13 cellular contexts compared by ENCODE assay signal in genomic region chrX:30576881-30577280, GRCh38. TPM values are rescaled to one million over a fixed set of nuclear protein-coding genes. Genes with fewer than 3 reads are reported as not detected.
DNase-seq lines count a peak whose midpoint lies in the region; ATAC-seq and TF ChIP-seq lines count a peak whose summit lies in the region.
"Had no signal": no experiment of that assay in that cellular context is flagged by ENCODE, and none has a peak within 500 bp of the region (broad histone marks: within the 10 kb centered on the region; RNA-seq: fewer than 3 reads in every experiment).

No MANE protein-coding gene starts in this region.

- peaks cover 7% of the 10 kb centered on the region for H3K36me3 Mint-ChIP-seq in activated naive CD4-positive, alpha-beta T cell treated with anti-CD3 and anti-CD28 coated beads, Interleukin-2, amount 50 U/mL, for 24 hours
- no peaks in the 10 kb centered on the region for H3K36me3 Mint-ChIP-seq in MCF 10A (ENCODE audit: insufficient read depth, unreplicated experiment)

- H3K27ac ChIP-seq in left lung (peak overlapping the region; percentile 61 to 89), upper lobe of left lung (peak overlapping the region; percentile 49 to 75 (median 70))
- H3K27ac ChIP-seq: right atrium auricular region had no signal

- CTCF ChIA-PET in MCF 10A (lab: Yijun Ruan, JAX) = interaction anchor here (0.6 to 0.9 kb wide), 2 partner anchors 12 to 18 kb away, joined by 3 to 4 read pairs; no protein-coding TSS in a partner anchor

- peaks cover 24% of the 10 kb centered on the region for H3K4me1 Mint-ChIP-seq in activated naive CD4-positive, alpha-beta T cell treated with anti-CD3 and anti-CD28 coated beads, Interleukin-2, amount 50 U/mL, for 24 hours
- H3K4me1 Mint-ChIP-seq in MCF 10A (ENCODE audit: insufficient read depth, unreplicated experiment) = no peaks in the 10 kb centered on the region

- BruUV-seq in MCF 10A (replicated peaks; lab: Mats Ljungman, UMichigan) = no TSS peak

- no peak for DNase-seq in activated naive CD4-positive, alpha-beta T cell (lab: John Stamatoyannopoulos, UW)
- no peak for DNase-seq in left lung
- DNase-seq in upper lobe of left lung = no peak
- DNase-seq in MCF 10A (ENCODE audit: unreplicated experiment) = no peak
- DNase-seq: activated effector memory CD4-positive, alpha-beta T cell treated with Interleukin-2 at 50 U/mL for 16 hours; dermis blood vessel endothelial cell; NCI-H187 had no signal

- WGBS in upper lobe of left lung, 2 donors = 60 to 70% methylated on average over 7 to 8 of the region's 8 CpGs

- H3K36me3 ChIP-seq in left lung (no peaks in the 10 kb centered on the region), upper lobe of left lung (no peaks in the 10 kb centered on the region)
- H3K36me3 ChIP-seq: right atrium auricular region had no signal

- POLR2A ChIA-PET in MCF 10A (lab: Yijun Ruan, JAX) = interaction anchor here (0.6 kb wide), 1 partner anchor 137 kb away, joined by 3 read pairs; no protein-coding TSS in a partner anchor

- H3K27ac Mint-ChIP-seq in activated naive CD4-positive, alpha-beta T cell treated with anti-CD3 and anti-CD28 coated beads, Interleukin-2, amount 50 U/mL, for 24 hours = peak overlapping the region; percentile 97
- no peak overlapping the region for H3K27ac Mint-ChIP-seq in MCF 10A (ENCODE audit: low read depth, unreplicated experiment)

- TF ChIP-seq CTCF in left lung (IDR thresholded peaks at IDR 0.05) = no peak
- TF ChIP-seq CTCF in upper lobe of left lung (IDR thresholded peaks at IDR 0.05) = no peak
- TF ChIP-seq CTCF in MCF 10A (IDR thresholded peaks at IDR 0.05; ENCODE audit: unreplicated experiment) = no peak

- H3K27me3 ChIP-seq in left lung = no peaks in the 10 kb centered on the region
- no peaks in the 10 kb centered on the region for H3K27me3 ChIP-seq in upper lobe of left lung
- H3K27me3 ChIP-seq: right atrium auricular region had no signal

- H3K4me3 ChIP-seq in left lung = peak overlapping the region in 1 of 2 donors; percentile 27
- peak overlapping the region in 2 of 4 donors; percentile 8 to 25 for H3K4me3 ChIP-seq in upper lobe of left lung
- H3K4me3 ChIP-seq: right atrium auricular region had no signal

- 0 out of 2 replicates have a peak, but pooled peaks have one; percentile 2 for TF ChIP-seq POLR2A in Raji (IDR thresholded peaks at IDR 0.05; ENCODE audit: insufficient read depth, low read depth, low read length)
- no peak for TF ChIP-seq POLR2A in upper lobe of left lung (IDR thresholded peaks at IDR 0.05)

- no peaks in the 10 kb centered on the region for H3K9me3 Mint-ChIP-seq in activated naive CD4-positive, alpha-beta T cell treated with anti-CD3 and anti-CD28 coated beads, Interleukin-2, amount 50 U/mL, for 24 hours
- H3K9me3 Mint-ChIP-seq in MCF 10A (ENCODE audit: unreplicated experiment) = no peaks in the 10 kb centered on the region

- intact Hi-C loops in left lung (cut with DNase I) (no loop called here), MCF 10A (cut with micrococcal nuclease) (loop anchor here (10.0 kb wide), 1 partner anchor 78 kb away; the partner anchor contains the start of gene GK)

- peak overlapping the region; percentile 93 for H3K4me3 Mint-ChIP-seq in activated naive CD4-positive, alpha-beta T cell treated with anti-CD3 and anti-CD28 coated beads, Interleukin-2, amount 50 U/mL, for 24 hours
- no peak overlapping the region for H3K4me3 Mint-ChIP-seq in MCF 10A (ENCODE audit: unreplicated experiment)

- no peaks in the 10 kb centered on the region for H3K9me3 ChIP-seq in left lung
- no peaks in the 10 kb centered on the region for H3K9me3 ChIP-seq in upper lobe of left lung
- H3K9me3 ChIP-seq: right atrium auricular region had no signal

- H3K4me1 ChIP-seq in left lung = no peaks in the 10 kb centered on the region
- no peaks in the 10 kb centered on the region for H3K4me1 ChIP-seq in upper lobe of left lung
- H3K4me1 ChIP-seq: right atrium auricular region had no signal

- no peak for ATAC-seq in left lung
- no peak for ATAC-seq in upper lobe of left lung (ENCODE audit: low FRiP score in 2 of 2)
- no peak for ATAC-seq in HG03439 (IDR thresholded peaks at IDR 0.05; ENCODE audit: unreplicated experiment)
- no peak for ATAC-seq in GM19463 (IDR thresholded peaks at IDR 0.05; ENCODE audit: unreplicated experiment)

- no peaks in the 10 kb centered on the region for H3K27me3 Mint-ChIP-seq in activated naive CD4-positive, alpha-beta T cell treated with anti-CD3 and anti-CD28 coated beads, Interleukin-2, amount 50 U/mL, for 24 hours
- peaks cover 13% of the 10 kb centered on the region for H3K27me3 Mint-ChIP-seq in MCF 10A (ENCODE audit: insufficient read depth, unreplicated experiment)

- TF ChIP-seq EP300 in upper lobe of left lung (IDR thresholded peaks at IDR 0.05) = no peak

RNA-seq across cellular contexts. Expression of gene TASL, which starts 0.7 kb away (rescaled TPM):
- total RNA-seq in left lung (1 to 10 TPM; 3.0 to 6.2 TPM), upper lobe of left lung (1 to 10 TPM; 1.2 to 7.2 (median 5.0) TPM), MCF 10A (2022) (not detected in 2 replicates)
- total RNA-seq: dermis blood vessel endothelial cell, lung microvascular endothelial cell had no signal
